1 cellular context compared by ENCODE assay signal in genomic region chr19:39970674-39971379, GRCh38.
A peak's percentile ranks its signal among the peaks of the same experiment; 100 is the strongest.
TF ChIP-seq lines count a peak whose summit lies in the region.

PSMC4 (plus strand) TSS chr19:39971165; CDS start chr19:39971203, 38 bp downstream.

TF ChIP-seq in GM23338, 12 proteins besides CTCF, POLR2A, EP300 and RAD21 (continued from another document):
- TF ChIP-seq ZNF462 (CRISPR knock-in tag; IDR thresholded peaks at IDR 0.05) (no peak), NANOG (IDR thresholded peaks at IDR 0.05; ENCODE audit: borderline replicate concordance) (no peak), ETS1 (IDR thresholded peaks at IDR 0.05) (peak; percentile 97), CREB1 (CRISPR knock-in tag; IDR thresholded peaks at IDR 0.05; ENCODE audit: low read depth) (peak; percentile 92), EZH2 (IDR thresholded peaks at IDR 0.05; ENCODE audit: low read depth, unreplicated experiment) (no peak)
